8 cellular contexts compared by ENCODE assay signal in the genomic region with DNA sequence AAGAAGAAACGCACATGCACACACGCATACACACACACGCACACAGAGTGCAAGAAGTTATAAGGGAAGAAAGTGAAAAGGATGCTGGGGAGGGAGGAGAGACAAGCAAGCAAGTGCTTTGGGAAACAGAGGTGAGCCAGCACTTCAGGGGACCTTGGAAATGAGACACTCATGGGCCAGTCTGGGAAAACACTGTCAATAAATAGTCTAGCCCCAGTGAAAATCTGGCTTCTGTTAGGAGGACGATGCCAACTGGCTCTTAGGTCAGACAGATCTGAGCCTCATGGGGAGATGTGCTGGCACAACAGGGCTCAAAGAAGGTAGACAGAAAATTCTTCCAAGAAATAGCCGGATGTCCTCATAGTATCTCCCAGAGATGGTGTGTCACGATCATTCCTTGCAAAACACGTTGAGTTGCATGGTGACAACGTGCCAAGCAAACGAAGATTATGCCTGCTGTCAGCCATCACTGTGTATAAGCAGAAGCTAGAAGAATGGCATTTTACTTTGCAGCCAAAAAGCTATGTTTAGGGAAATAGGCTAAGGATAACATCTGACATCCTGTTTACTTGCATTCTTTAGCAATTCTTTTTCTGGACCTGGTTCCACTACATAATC. TPM values are rescaled to one million over a fixed set of nuclear protein-coding genes. Genes with fewer than 3 reads are reported as not detected.
DNase-seq lines count a peak whose midpoint lies in the region; ATAC-seq and TF ChIP-seq lines count a peak whose summit lies in the region.

No MANE protein-coding gene starts in this region.

- TF ChIP-seq CTCF in progenitor cell of endocrine pancreas (IDR thresholded peaks at IDR 0.05; ENCODE audit: unreplicated experiment) = no peak

- H3K4me3 Mint-ChIP-seq in stimulated activated naive CD8-positive, alpha-beta T cell treated with anti-CD3 and anti-CD28 coated beads, Interleukin-15, Interleukin-2, amounts not matched to agents 100 ng/mL and 50 ng/mL, for 24 hours = peak overlapping the region; percentile 94
- H3K4me3 Mint-ChIP-seq in activated CD4-positive, alpha-beta memory T cell treated with anti-CD3 and anti-CD28 coated beads for 36 hours = peak overlapping the region; percentile 83
- H3K4me3 Mint-ChIP-seq in immature natural killer cell = peak overlapping the region; percentile 92 to 97 (median 93)
- H3K4me3 Mint-ChIP-seq in progenitor cell of endocrine pancreas (ENCODE audit: low read depth) = no peak overlapping the region

- peaks cover 58% of the 10 kb centered on the region for H3K4me1 Mint-ChIP-seq in stimulated activated naive CD8-positive, alpha-beta T cell treated with anti-CD3 and anti-CD28 coated beads, Interleukin-15, Interleukin-2, amounts not matched to agents 100 ng/mL and 50 ng/mL, for 24 hours (ENCODE audit: low read depth)
- peaks cover 53% of the 10 kb centered on the region for H3K4me1 Mint-ChIP-seq in activated CD4-positive, alpha-beta memory T cell treated with anti-CD3 and anti-CD28 coated beads for 36 hours (ENCODE audit: low read depth)
- H3K4me1 Mint-ChIP-seq in immature natural killer cell (peaks cover 42 to 55% of the 10 kb centered on the region in 2 donors), progenitor cell of endocrine pancreas (ENCODE audit: low read depth) (no peaks in the 10 kb centered on the region)

- no peaks in the 10 kb centered on the region for H3K9me3 Mint-ChIP-seq in stimulated activated naive CD8-positive, alpha-beta T cell treated with anti-CD3 and anti-CD28 coated beads, Interleukin-15, Interleukin-2, amounts not matched to agents 100 ng/mL and 50 ng/mL, for 24 hours
- H3K9me3 Mint-ChIP-seq in activated CD4-positive, alpha-beta memory T cell treated with anti-CD3 and anti-CD28 coated beads for 36 hours = no peaks in the 10 kb centered on the region
- H3K9me3 Mint-ChIP-seq in immature natural killer cell (no peaks in the 10 kb centered on the region), progenitor cell of endocrine pancreas (ENCODE audit: low read depth) (peaks cover 12% of the 10 kb centered on the region)

- ATAC-seq in stimulated activated naive CD8-positive, alpha-beta T cell treated with anti-CD3 and anti-CD28 coated beads, Interleukin-15, Interleukin-2, amounts not matched to agents 100 U/mL and 50 U/mL, for 24 hours = no peak

- peak overlapping the region; percentile 96 for H3K27ac Mint-ChIP-seq in stimulated activated naive CD8-positive, alpha-beta T cell treated with anti-CD3 and anti-CD28 coated beads, Interleukin-15, Interleukin-2, amounts not matched to agents 100 ng/mL and 50 ng/mL, for 24 hours
- peak overlapping the region; percentile 96 for H3K27ac Mint-ChIP-seq in activated CD4-positive, alpha-beta memory T cell treated with anti-CD3 and anti-CD28 coated beads for 36 hours
- H3K27ac Mint-ChIP-seq in immature natural killer cell (peak overlapping the region; percentile 86 to 95 (median 93)), progenitor cell of endocrine pancreas (no peak overlapping the region)

- no peaks in the 10 kb centered on the region for H3K36me3 Mint-ChIP-seq in stimulated activated naive CD8-positive, alpha-beta T cell treated with anti-CD3 and anti-CD28 coated beads, Interleukin-15, Interleukin-2, amounts not matched to agents 100 ng/mL and 50 ng/mL, for 24 hours (ENCODE audit: low read depth)
- peaks cover 4% of the 10 kb centered on the region for H3K36me3 Mint-ChIP-seq in activated CD4-positive, alpha-beta memory T cell treated with anti-CD3 and anti-CD28 coated beads for 36 hours
- H3K36me3 Mint-ChIP-seq in immature natural killer cell (no peaks in the 10 kb centered on the region), progenitor cell of endocrine pancreas (ENCODE audit: insufficient read depth) (no peaks in the 10 kb centered on the region)

- CTCF ChIA-PET in activated CD4-positive, alpha-beta memory T cell treated with anti-CD3 and anti-CD28 coated beads for 36 hours (lab: Charles Lee) = interaction anchor here (0.6 kb wide), 1 partner anchor 51 kb away, joined by 3 read pairs; no protein-coding TSS in a partner anchor

- intact Hi-C loops in activated CD4-positive, alpha-beta memory T cell treated with anti-CD3 and anti-CD28 coated beads for 36 hours (cut with micrococcal nuclease) = loop anchor here (2.0 to 5.0 kb wide), 3 partner anchors 30 to 146 kb away; no protein-coding TSS in a partner anchor
- intact Hi-C loops in posterior cingulate gyrus (cut with DNase I) = no loop called here

- no peak for DNase-seq in stimulated activated naive CD8-positive, alpha-beta T cell treated with anti-CD3 and anti-CD28 coated beads, Interleukin-15, Interleukin-2, amounts not matched to agents 100 U/mL and 50 U/mL, for 24 hours
- DNase-seq in activated CD4-positive, alpha-beta memory T cell treated with anti-CD3 and anti-CD28 coated beads for 36 hours = no peak
- DNase-seq in immature natural killer cell (no peak), NAMALWA (ENCODE audit: low spot score) (no peak), SW480 (ENCODE audit: low spot score) (no peak), progenitor cell of endocrine pancreas (ENCODE audit: low spot score, unreplicated experiment) (no peak), posterior cingulate gyrus (no peak)

- POLR2A ChIA-PET in activated CD4-positive, alpha-beta memory T cell treated with anti-CD3 and anti-CD28 coated beads for 36 hours (lab: Charles Lee) = interaction anchor here (0.7 to 1.3 kb wide), 2 partner anchors 38 to 99 kb away, joined by 4 to 5 read pairs; a partner anchor contains a TSS

- no peaks in the 10 kb centered on the region for H3K27me3 Mint-ChIP-seq in stimulated activated naive CD8-positive, alpha-beta T cell treated with anti-CD3 and anti-CD28 coated beads, Interleukin-15, Interleukin-2, amounts not matched to agents 100 ng/mL and 50 ng/mL, for 24 hours
- no peaks in the 10 kb centered on the region for H3K27me3 Mint-ChIP-seq in activated CD4-positive, alpha-beta memory T cell treated with anti-CD3 and anti-CD28 coated beads for 36 hours
- H3K27me3 Mint-ChIP-seq in immature natural killer cell (ENCODE audit: low read depth in 3 of 3) (peaks cover 0 to 4% (median 1%) of the 10 kb centered on the region in 3 donors), progenitor cell of endocrine pancreas (no peaks in the 10 kb centered on the region)

RNA-seq across cellular contexts. Expression of a gene that starts 0.6 kb away (rescaled TPM):
- total RNA-seq in activated CD4-positive, alpha-beta memory T cell treated with anti-CD3 and anti-CD28 coated beads for 36 hours = 10 to 100 TPM; 52.7 to 54.1 TPM
- 10 to 100 TPM; 48.4 to 62.0 (median 50.5) TPM for polyA plus RNA-seq in immature natural killer cell
- 0.31 and 0.42 TPM in 2 replicates for total RNA-seq in progenitor cell of endocrine pancreas

Comparison
In these comparisons a context has a peak if more than half of its experiments do, and no peak if none do; other contexts are left out.
1. RNA of a gene that starts 0.6 kb away (total RNA-seq): 52.7 to 54.1 TPM in activated CD4-positive, alpha-beta memory T cell treated with anti-CD3 and anti-CD28 coated beads for 36 hours; 0.31 to 0.42 TPM in progenitor cell of endocrine pancreas; every median in the first group is over 10 times any median in the second.